18 cellular contexts compared by ENCODE assay signal in genomic region chr10:124509836-124510535, GRCh38. TPM values are rescaled to one million over a fixed set of nuclear protein-coding genes. Genes with fewer than 3 reads are reported as not detected.
DNase-seq lines count a peak whose midpoint lies in the region; ATAC-seq and TF ChIP-seq lines count a peak whose summit lies in the region.
"Had no signal": no experiment of that assay in that cellular context is flagged by ENCODE, and none has a peak within 500 bp of the region (broad histone marks: within the 10 kb centered on the region; RNA-seq: fewer than 3 reads in every experiment).

No MANE protein-coding gene starts in this region.

- intact Hi-C loops in breast epithelium (cut with DNase I; ENCODE audit: low total_unique reads), result no loop called here
- intact Hi-C loops in body of pancreas (cut with DNase I), result no loop called here

- no peaks in the 10 kb centered on the region for H3K79me2 ChIP-seq in GM23338 (replicated peaks; ENCODE audit: insufficient read depth)

- 0 out of 3 replicates have a peak, but pooled peaks cover 4% of the 10 kb centered on the region for H3K36me3 Mint-ChIP-seq in GM23338 (ENCODE audit: low read depth)
- H3K36me3 Mint-ChIP-seq in nephron progenitor cell (ENCODE audit: low read depth), result peaks cover 8% of the 10 kb centered on the region

- no peak; the same call in 2 of the 3 replicates for ATAC-seq in GM23338
- ATAC-seq in body of pancreas, result no peak
- ATAC-seq: PC-3 had no signal

- no peaks in the 10 kb centered on the region for H3K9me2 ChIP-seq in GM23338 (ENCODE audit: insufficient read depth)

- no peak overlapping the region for H3K4me2 ChIP-seq in GM23338

- H3K9me3 ChIP-seq in breast epithelium, result no peaks in the 10 kb centered on the region
- no peaks in the 10 kb centered on the region for H3K9me3 ChIP-seq in body of pancreas

- peaks cover 3% of the 10 kb centered on the region; the same call in 1 of the 3 replicates for H3K4me1 Mint-ChIP-seq in GM23338
- peaks cover 22% of the 10 kb centered on the region for H3K4me1 Mint-ChIP-seq in nephron progenitor cell

- TF ChIP-seq POLR2A in breast epithelium (IDR thresholded peaks at IDR 0.05), result no peak
- no peak for TF ChIP-seq POLR2A in body of pancreas (IDR thresholded peaks at IDR 0.05)

- WGBS in body of pancreas, 2 donors, result 92 to 96% methylated on average over 22 to 26 of the region's 27 CpGs

- H3K9me3 Mint-ChIP-seq in GM23338 (no peaks in the 10 kb centered on the region; the same call in 2 of the 3 replicates), nephron progenitor cell (peaks cover 11% of the 10 kb centered on the region)

- TF ChIP-seq CTCF in GM23338 (conservative IDR thresholded peaks at IDR 0.05; ENCODE audit: low read depth in 2 of 2) (peak; percentile 16 to 53; a peak in 2 of 4 replicates), breast epithelium (IDR thresholded peaks at IDR 0.05) (no peak), nephron progenitor cell (IDR thresholded peaks at IDR 0.05) (no peak), body of pancreas (IDR thresholded peaks at IDR 0.05) (no peak)

- H3K4me3 ChIP-seq in GM23338, result no peak overlapping the region
- peak overlapping the region in 2 of 3 donors; percentile 40 to 51 for H3K4me3 ChIP-seq in breast epithelium
- H3K4me3 ChIP-seq in skin epidermis, result peak overlapping the region in 5 of 7 experiments; percentile 6 to 39 (median 26)
- no peak overlapping the region for H3K4me3 ChIP-seq in body of pancreas

- H3K4me1 ChIP-seq in GM23338 (ENCODE audit: insufficient read depth) (no peaks in the 10 kb centered on the region), breast epithelium (no peaks in the 10 kb centered on the region), body of pancreas (no peaks in the 10 kb centered on the region)

- H3K27ac Mint-ChIP-seq in GM23338 (no peak overlapping the region), nephron progenitor cell (no peak overlapping the region)

- H3K27ac ChIP-seq in GM23338 (ENCODE audit: low read depth) (peak overlapping the region; percentile 39; the same call in 1 of the 2 replicates), breast epithelium (no peak overlapping the region), skin epidermis (peak overlapping the region in 1 of 21 experiments; percentile 62), body of pancreas (no peak overlapping the region)
- H3K27ac ChIP-seq: C4-2B, RWPE1 had no signal

- H3K36me3 ChIP-seq in GM23338 (ENCODE audit: insufficient read depth), result no peaks in the 10 kb centered on the region
- no peaks in the 10 kb centered on the region for H3K36me3 ChIP-seq in breast epithelium
- no peaks in the 10 kb centered on the region for H3K36me3 ChIP-seq in body of pancreas (replicated peaks in 1 of 2; ENCODE audit: insufficient read depth in 1 of 2, low read depth in 2 of 2)

- H3K27me3 ChIP-seq in GM23338 (ENCODE audit: insufficient read depth) (no peaks in the 10 kb centered on the region), breast epithelium (no peaks in the 10 kb centered on the region), body of pancreas (no peaks in the 10 kb centered on the region)

- DNase-seq in GM23338 (ENCODE audit: low spot score) (no peak), breast epithelium (ENCODE audit: low spot score in 2 of 2) (no peak), nephron progenitor cell (peak; percentile 53), body of pancreas (no peak), D341Med (ENCODE audit: low spot score) (no peak), dermis blood vessel endothelial cell (no peak), SW 1271 (lab: John Stamatoyannopoulos, UW) (no peak)
- DNase-seq: DMS79 treated with DMSO at 0.1 percent for 48 hours, HCEC 1CT, NCI-H1105 treated with DMSO at 0.1 percent for 48 hours, NCI-H1694, NCI-H2227 treated with DMSO at 0.1 percent for 48 hours, NCI-H510A treated with DMSO at 0.1 percent for 48 hours, NCI-H774, PC-3 had no signal

- no peaks in the 10 kb centered on the region; the same call in 1 of the 2 replicates for H4K20me1 ChIP-seq in GM23338 (replicated peaks; ENCODE audit: insufficient read depth)

- H3K27me3 Mint-ChIP-seq in GM23338 (ENCODE audit: insufficient read depth, low read depth, poor library complexity) (peaks cover 8% of the 10 kb centered on the region), nephron progenitor cell (ENCODE audit: low read depth, poor library complexity) (peaks cover 14% of the 10 kb centered on the region)

- no peak overlapping the region for H2AFZ ChIP-seq in GM23338

- H3F3A ChIP-seq in GM23338 (replicated peaks; ENCODE audit: low read depth), result 0 out of 2 replicates have a peak, but pooled peaks cover 6% of the 10 kb centered on the region

- no peak overlapping the region for H3K4me3 Mint-ChIP-seq in GM23338
- no peak overlapping the region for H3K4me3 Mint-ChIP-seq in nephron progenitor cell

TF ChIP-seq in GM23338, 12 proteins besides CTCF, POLR2A, EP300 and RAD21 (continues in another document):
- TF ChIP-seq CREB1 (CRISPR knock-in tag; IDR thresholded peaks at IDR 0.05; ENCODE audit: low read depth) (no peak), EZH2 (IDR thresholded peaks at IDR 0.05; ENCODE audit: low read depth, unreplicated experiment) (no peak), ZNF462 (CRISPR knock-in tag; IDR thresholded peaks at IDR 0.05) (no peak)

RNA-seq across cellular contexts. Expression of gene LHPP, which starts 48.4 kb away (rescaled TPM):
- 34.1 and 40.2 TPM in 2 replicates for total RNA-seq in GM23338 (2014; rRNA removed; shearing (Covaris generic))
- polyA plus RNA-seq in GM23338 (2016; fragmentation: Nextera tagmentation; extraction: Ambion mirVana), result 25.5 and 27.4 TPM in 2 replicates
- total RNA-seq in breast epithelium, result 10 to 100 TPM; 13.1 to 19.6 (median 17.0) TPM
- total RNA-seq in body of pancreas, result 1 to 10 TPM; 4.9 to 9.9 TPM
- total RNA-seq in dermis blood vessel endothelial cell, result 4.9 and 7.1 TPM in 2 replicates

Comparison
In these comparisons a context has a peak if more than half of its experiments do, and no peak if none do; other contexts are left out.
1. H3K4me3 ChIP-seq: peak in breast epithelium (2 of 3) and skin epidermis (5 of 7); none in GM23338 (single experiment) and body of pancreas (0 of 2).
2. CTCF ChIP-seq: peak in GM23338 (2 of 2); none in breast epithelium (0 of 3), nephron progenitor cell (single experiment) and body of pancreas (0 of 7).